Comparison of ENCODE assay signal across 17 cellular contexts in the genomic region with DNA sequence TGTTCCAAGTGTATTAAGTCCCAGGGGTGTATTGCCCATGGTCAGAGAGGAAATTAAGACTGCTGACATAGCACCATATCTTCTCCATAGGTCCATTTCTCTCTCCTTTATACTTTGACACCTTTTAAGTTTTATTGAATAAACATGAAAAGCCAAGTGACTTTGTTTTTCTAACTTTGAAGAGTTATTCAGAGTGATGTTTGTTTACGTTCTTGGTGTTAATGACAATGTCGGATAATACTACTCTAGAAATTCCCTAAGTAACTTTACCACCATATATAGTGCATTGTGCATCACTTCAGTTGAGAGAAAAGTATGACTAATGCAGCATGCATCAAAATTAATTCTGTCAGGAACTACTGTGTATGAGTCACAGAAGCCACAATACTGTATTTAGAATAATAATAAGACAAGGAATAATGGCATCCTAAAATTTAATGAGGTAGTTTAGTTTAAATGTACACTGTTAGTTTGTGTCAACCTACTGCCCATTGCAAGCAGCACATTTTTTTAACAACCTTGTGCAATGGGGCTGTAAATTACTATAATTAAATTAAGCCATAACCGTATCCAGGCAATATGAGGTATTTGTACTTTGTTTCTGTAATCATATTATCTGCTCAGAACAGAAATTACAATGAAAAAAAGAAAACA.
DNase-seq lines count a peak whose midpoint lies in the region; ATAC-seq and TF ChIP-seq lines count a peak whose summit lies in the region.
"Had no signal": no experiment of that assay in that cellular context is flagged by ENCODE, and none has a peak within 500 bp of the region (broad histone marks: within the 10 kb centered on the region; RNA-seq: fewer than 3 reads in every experiment).

No MANE protein-coding gene starts in this region.

- H4K8ac ChIP-seq in mesenchymal stem cell (ENCODE audit: low read length): no peak overlapping the region

- no peaks in the 10 kb centered on the region for H3K9me3 Mint-ChIP-seq in GM23338
- H3K9me3 Mint-ChIP-seq: activated CD4-positive, alpha-beta T cell treated with anti-CD3 and anti-CD28 coated beads, Interleukin-2, amount 10 ng/mL, durations not matched to agents 24 days and 14 days had no signal

- H3K9me2 ChIP-seq in GM23338 (ENCODE audit: insufficient read depth): no peaks in the 10 kb centered on the region

- H2AFZ ChIP-seq in mesenchymal stem cell (ENCODE audit: low read depth, low read length) (no peak overlapping the region), GM23338 (no peak overlapping the region)

- H3K9me3 ChIP-seq in mesenchymal stem cell (ENCODE audit: control insufficient read depth, low read length): no peaks in the 10 kb centered on the region
- H3K9me3 ChIP-seq: Peyer's patch, tibial nerve had no signal

- no peak overlapping the region for H2BK120ac ChIP-seq in mesenchymal stem cell (ENCODE audit: low read depth, low read length)

- H3K36me3 ChIP-seq in brain microvascular endothelial cell (replicated peaks) (no peaks in the 10 kb centered on the region), mesenchymal stem cell (ENCODE audit: control insufficient read depth in 1 of 2, insufficient read depth in 2 of 2, low read depth in 1 of 2, low read length in 2 of 2) (no peaks in the 10 kb centered on the region), GM23338 (ENCODE audit: insufficient read depth) (no peaks in the 10 kb centered on the region)
- H3K36me3 ChIP-seq: Peyer's patch, tibial nerve had no signal

- TF ChIP-seq CTCF in brain microvascular endothelial cell (IDR thresholded peaks at IDR 0.05; ENCODE audit: low read depth, low read length, missing control alignments) (no peak), GM23338 (conservative IDR thresholded peaks at IDR 0.05; ENCODE audit: low read depth in 2 of 2) (no peak)

- no peak for ATAC-seq in left ventricle myocardium superior
- no peak for ATAC-seq in GM23338
- no peak for ATAC-seq in HG03097 (IDR thresholded peaks at IDR 0.05; ENCODE audit: low FRiP score, unreplicated experiment)
- ATAC-seq: HepG2 had no signal

- in situ Hi-C loops in brain microvascular endothelial cell (cut with HindIII; ENCODE audit: low pct_ligation_motif_present, low sequenced_read_pairs): no loop called here

- no peak overlapping the region for H3K27ac Mint-ChIP-seq in GM23338
- H3K27ac Mint-ChIP-seq: activated CD4-positive, alpha-beta T cell treated with anti-CD3 and anti-CD28 coated beads, Interleukin-2, amount 10 ng/mL, durations not matched to agents 24 days and 14 days; progenitor cell of endocrine pancreas had no signal

- no peaks in the 10 kb centered on the region for H3K79me2 ChIP-seq in GM23338 (replicated peaks; ENCODE audit: insufficient read depth)

- H3K27me3 ChIP-seq in brain microvascular endothelial cell (replicated peaks) (no peaks in the 10 kb centered on the region), mesenchymal stem cell (ENCODE audit: control insufficient read depth in 1 of 2, insufficient read depth in 1 of 2, low read length in 2 of 2) (no peaks in the 10 kb centered on the region), GM23338 (ENCODE audit: insufficient read depth) (no peaks in the 10 kb centered on the region)
- H3K27me3 ChIP-seq: Peyer's patch, tibial nerve had no signal

- H3K4me3 ChIP-seq in brain microvascular endothelial cell (ENCODE audit: low read depth, low read length): no peak overlapping the region
- no peak overlapping the region for H3K4me3 ChIP-seq in mesenchymal stem cell (ENCODE audit: insufficient read depth in 1 of 2, low read depth in 1 of 2, low read length in 2 of 2)
- no peak overlapping the region for H3K4me3 ChIP-seq in GM23338
- H3K4me3 ChIP-seq: Peyer's patch, tibial nerve had no signal

- H4K91ac ChIP-seq in mesenchymal stem cell (ENCODE audit: low read length): no peak overlapping the region

- DNase-seq in EH (ENCODE audit: low read depth) (peak; percentile 66), NCI-H226 (peak; percentile 72), brain microvascular endothelial cell (peak; percentile 48), mesenchymal stem cell (peak; percentile 74), left ventricle myocardium superior (no peak), GM23338 (ENCODE audit: low spot score) (no peak), amygdala (lab: John Stamatoyannopoulos, UW) (no peak)
- DNase-seq: activated CD4-positive, alpha-beta T cell treated with anti-CD3 and anti-CD28 coated beads, Interleukin-2, amount 10 ng/mL, durations not matched to agents 24 days and 14 days; aorta; effector CD8-positive, alpha-beta T cell; head of caudate nucleus; NCI-H1092; Peyer's patch had no signal

- intact Hi-C loops in left ventricle myocardium superior (cut with micrococcal nuclease): no loop called here

- no peak overlapping the region for H3K14ac ChIP-seq in mesenchymal stem cell (ENCODE audit: low read length in 2 of 2)

- H3F3A ChIP-seq in GM23338 (replicated peaks; ENCODE audit: low read depth): no peaks in the 10 kb centered on the region

- H3K18ac ChIP-seq in mesenchymal stem cell (ENCODE audit: low read depth in 1 of 2, low read length in 2 of 2): no peak overlapping the region

- no peak overlapping the region for H2BK5ac ChIP-seq in mesenchymal stem cell (ENCODE audit: low read depth, low read length, poor library complexity, severe bottlenecking)

- H3K27me3 Mint-ChIP-seq in GM23338 (ENCODE audit: insufficient read depth, low read depth, poor library complexity): no peaks in the 10 kb centered on the region
- H3K27me3 Mint-ChIP-seq: activated CD4-positive, alpha-beta T cell treated with anti-CD3 and anti-CD28 coated beads, Interleukin-2, amount 10 ng/mL, durations not matched to agents 24 days and 14 days; progenitor cell of endocrine pancreas had no signal

- H2BK12ac ChIP-seq in mesenchymal stem cell (ENCODE audit: low read length in 2 of 2): no peak overlapping the region

- WGBS in mesenchymal stem cell: no CpG with 5 or more reads among the region's 3 CpGs

- H3K4ac ChIP-seq in mesenchymal stem cell (ENCODE audit: low read depth in 1 of 2, low read length in 2 of 2): no peak overlapping the region

- H2AK5ac ChIP-seq in mesenchymal stem cell (ENCODE audit: low read length, severe bottlenecking): no peak overlapping the region

- no peak overlapping the region for H3K23ac ChIP-seq in mesenchymal stem cell (ENCODE audit: low read length in 2 of 2)

- H4K20me1 ChIP-seq in GM23338 (replicated peaks; ENCODE audit: insufficient read depth): no peaks in the 10 kb centered on the region

- H3K4me2 ChIP-seq in mesenchymal stem cell (ENCODE audit: low read length, poor library complexity, severe bottlenecking): no peak overlapping the region
- H3K4me2 ChIP-seq in GM23338: no peak overlapping the region

- peaks cover 8% of the 10 kb centered on the region; the same call in 1 of the 3 replicates for H3K4me1 Mint-ChIP-seq in GM23338
- H3K4me1 Mint-ChIP-seq: activated CD4-positive, alpha-beta T cell treated with anti-CD3 and anti-CD28 coated beads, Interleukin-2, amount 10 ng/mL, durations not matched to agents 24 days and 14 days had no signal

- no peak overlapping the region for H3K4me3 Mint-ChIP-seq in GM23338
- H3K4me3 Mint-ChIP-seq: activated CD4-positive, alpha-beta T cell treated with anti-CD3 and anti-CD28 coated beads, Interleukin-2, amount 10 ng/mL, durations not matched to agents 24 days and 14 days had no signal

- no peak overlapping the region for H2BK15ac ChIP-seq in mesenchymal stem cell (ENCODE audit: low read depth, poor library complexity, severe bottlenecking)

- no peaks in the 10 kb centered on the region for H3K36me3 Mint-ChIP-seq in GM23338 (ENCODE audit: low read depth)

- H3K79me1 ChIP-seq in mesenchymal stem cell (replicated peaks; ENCODE audit: low read length, poor library complexity, severe bottlenecking): no peaks in the 10 kb centered on the region

- H3K4me1 ChIP-seq in mesenchymal stem cell (ENCODE audit: control insufficient read depth, insufficient read depth, low read depth, low read length) (no peaks in the 10 kb centered on the region), GM23338 (ENCODE audit: insufficient read depth) (no peaks in the 10 kb centered on the region)
- H3K4me1 ChIP-seq: Peyer's patch, tibial nerve had no signal

- no peak overlapping the region for H3K9ac ChIP-seq in mesenchymal stem cell (ENCODE audit: low read length)

- H3K27ac ChIP-seq in brain microvascular endothelial cell (no peak overlapping the region), mesenchymal stem cell (ENCODE audit: low read length, poor library complexity, severe bottlenecking) (no peak overlapping the region), GM23338 (ENCODE audit: low read depth) (no peak overlapping the region)
- H3K27ac ChIP-seq: Peyer's patch, tibial nerve had no signal

TF ChIP-seq in GM23338, 12 proteins besides CTCF, POLR2A, EP300 and RAD21 (continues in another document):
- no peak for TF ChIP-seq CREB1 (CRISPR knock-in tag; IDR thresholded peaks at IDR 0.05; ENCODE audit: low read depth)
- no peak for TF ChIP-seq ZNF331 (CRISPR knock-in tag; IDR thresholded peaks at IDR 0.05; ENCODE audit: low read depth)
- no peak for TF ChIP-seq ZNF114 (CRISPR knock-in tag; IDR thresholded peaks at IDR 0.05)
- no peak for TF ChIP-seq EZH2 (IDR thresholded peaks at IDR 0.05; ENCODE audit: low read depth, unreplicated experiment)
- no peak for TF ChIP-seq JUNB (IDR thresholded peaks at IDR 0.05; ENCODE audit: unreplicated experiment)
- TF ChIP-seq, protein P1, sequence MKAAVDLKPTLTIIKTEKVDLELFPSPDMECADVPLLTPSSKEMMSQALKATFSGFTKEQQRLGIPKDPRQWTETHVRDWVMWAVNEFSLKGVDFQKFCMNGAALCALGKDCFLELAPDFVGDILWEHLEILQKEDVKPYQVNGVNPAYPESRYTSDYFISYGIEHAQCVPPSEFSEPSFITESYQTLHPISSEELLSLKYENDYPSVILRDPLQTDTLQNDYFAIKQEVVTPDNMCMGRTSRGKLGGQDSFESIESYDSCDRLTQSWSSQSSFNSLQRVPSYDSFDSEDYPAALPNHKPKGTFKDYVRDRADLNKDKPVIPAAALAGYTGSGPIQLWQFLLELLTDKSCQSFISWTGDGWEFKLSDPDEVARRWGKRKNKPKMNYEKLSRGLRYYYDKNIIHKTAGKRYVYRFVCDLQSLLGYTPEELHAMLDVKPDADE (IDR thresholded peaks at IDR 0.05): no peak

Comparison
In these comparisons a context has a peak if more than half of its experiments do, and no peak if none do; other contexts are left out.
1. DNase-seq: peak in EH (single experiment), NCI-H226 (single experiment), brain microvascular endothelial cell (single experiment) and mesenchymal stem cell (single experiment); none in left ventricle myocardium superior (single experiment), GM23338 (single experiment) and amygdala (0 of 56).